Comparison of ENCODE assay signal across 19 cellular contexts in the genomic region with DNA sequence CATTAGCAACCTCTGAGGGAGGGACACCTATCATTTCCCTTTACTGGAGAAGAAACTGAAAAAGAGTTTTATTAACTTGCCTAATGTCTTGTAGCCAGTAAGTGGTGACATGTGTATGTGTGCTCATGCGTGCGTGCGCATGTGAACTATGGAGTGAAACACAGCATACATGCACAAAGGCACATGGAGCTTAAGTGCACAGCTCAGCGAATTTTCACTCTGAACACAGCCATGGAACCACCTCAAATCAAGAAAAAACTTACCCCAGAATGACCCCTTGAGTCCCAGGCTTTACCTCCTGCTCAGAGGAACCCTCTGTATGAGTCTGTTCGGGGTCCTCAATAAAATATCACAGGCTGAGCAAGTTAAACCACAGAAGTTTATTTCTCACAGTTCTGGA.
A peak's percentile ranks its signal among the peaks of the same experiment; 100 is the strongest.
DNase-seq lines count a peak whose midpoint lies in the region; ATAC-seq, FAIRE-seq and TF ChIP-seq lines count a peak whose summit lies in the region.
"Had no signal": no experiment of that assay in that cellular context is flagged by ENCODE, and none has a peak within 500 bp of the region (broad histone marks: within the 10 kb centered on the region; RNA-seq: fewer than 3 reads in every experiment).

No MANE protein-coding gene starts in this region.

- no peak overlapping the region for H4K5ac ChIP-seq in IMR-90 (ENCODE audit: low read depth, low read length)

- H3K36me3 ChIP-seq in IMR-90 (ENCODE audit: control insufficient read depth, insufficient read depth, low read length): no peaks in the 10 kb centered on the region
- no peaks in the 10 kb centered on the region for H3K36me3 ChIP-seq in esophagus muscularis mucosa
- H3K36me3 ChIP-seq: BLaER1 had no signal

- H2AK9ac ChIP-seq in IMR-90 (replicated peaks; ENCODE audit: low read depth, low read length, poor library complexity): no peak overlapping the region

- no peak overlapping the region for H3K23ac ChIP-seq in IMR-90 (ENCODE audit: low read depth, low read length)

- CTCF ChIA-PET in A549 (lab: Yijun Ruan, JAX) (interaction anchor here (0.7 kb wide), 1 partner anchor 555 kb away, joined by 3 read pairs; no protein-coding TSS in a partner anchor), IMR-90 (lab: Yijun Ruan, JAX) (no interaction called here)

- TF ChIP-seq EP300 in A549 (IDR thresholded peaks at IDR 0.05) (no peak), esophagus muscularis mucosa (IDR thresholded peaks at IDR 0.05) (no peak)

- TF ChIP-seq RAD21 in A549 (conservative IDR thresholded peaks at IDR 0.05 in 1 of 2, IDR thresholded peaks at IDR 0.05 in 1 of 2): no peak
- TF ChIP-seq RAD21 in IMR-90 (IDR thresholded peaks at IDR 0.05; ENCODE audit: low read length): no peak

- no peak overlapping the region for H2BK15ac ChIP-seq in IMR-90 (ENCODE audit: low read depth, low read length)

- H3K4me1 ChIP-seq in A549: no peaks in the 10 kb centered on the region
- H3K4me1 ChIP-seq in IMR-90 (ENCODE audit: control insufficient read depth, insufficient read depth, low read length): no peaks in the 10 kb centered on the region
- no peaks in the 10 kb centered on the region for H3K4me1 ChIP-seq in esophagus muscularis mucosa

- no peak overlapping the region for H3K56ac ChIP-seq in IMR-90 (ENCODE audit: extremely low read depth, insufficient read depth, low read length)

- BruUV-seq in IMR-90 (replicated peaks; lab: Mats Ljungman, UMichigan): no TSS peak

- no peak for TF ChIP-seq POLR2A in A549 (IDR thresholded peaks at IDR 0.05; ENCODE audit: low read length)
- no peak for TF ChIP-seq POLR2A in IMR-90 (IDR thresholded peaks at IDR 0.05; ENCODE audit: low read depth, low read length)
- no peak for TF ChIP-seq POLR2A in esophagus muscularis mucosa (IDR thresholded peaks at IDR 0.05; ENCODE audit: low read depth)

- H3K9me1 ChIP-seq in IMR-90 (ENCODE audit: insufficient read depth, low read length): no peaks in the 10 kb centered on the region

- no peak overlapping the region for H3K14ac ChIP-seq in IMR-90 (replicated peaks; ENCODE audit: low read depth, low read length)

- H3K27ac ChIP-seq in A549: no peak overlapping the region
- H3K27ac ChIP-seq in IMR-90 (ENCODE audit: insufficient read depth, low read length): no peak overlapping the region
- H3K27ac ChIP-seq in esophagus muscularis mucosa (replicated peaks in 1 of 4): no peak overlapping the region
- H3K27ac ChIP-seq: BLaER1, C4-2B, GM23248 had no signal

- no peaks in the 10 kb centered on the region for H3K9me3 ChIP-seq in A549
- peaks cover 17% of the 10 kb centered on the region; the same call in 1 of the 2 replicates for H3K9me3 ChIP-seq in IMR-90 (ENCODE audit: control insufficient read depth, insufficient read depth, low read length)
- no peaks in the 10 kb centered on the region for H3K9me3 ChIP-seq in esophagus muscularis mucosa

- no peak overlapping the region for H2BK20ac ChIP-seq in IMR-90 (ENCODE audit: low read depth, low read length)

- 56% methylated on average over 5 of the region's 5 CpGs for WGBS in A549 (ENCODE audit: missing lambda C conversion rate)
- WGBS in IMR-90 (ENCODE audit: extremely low coverage in 2 of 2, insufficient read length in 1 of 2), 2 experiments: 0% methylated on average over 1 of the region's 5 CpGs; no CpG with 5 or more reads in 1 of the 2 experiments
- WGBS in esophagus muscularis mucosa: 81% methylated on average over 5 of the region's 5 CpGs

- FAIRE-seq in A549 (lab: Jason Lieb, UNC): no peak
- FAIRE-seq: G401.6, GM12892, GM19239, H1 had no signal

- no peak overlapping the region for H3K4me3 ChIP-seq in A549
- no peak overlapping the region for H3K4me3 ChIP-seq in IMR-90 (ENCODE audit: insufficient read depth, low read depth, low read length)
- H3K4me3 ChIP-seq in esophagus muscularis mucosa: no peak overlapping the region
- H3K4me3 ChIP-seq: BLaER1, GM23248 had no signal

- ATAC-seq in A549 (no peak), IMR-90 (ENCODE audit: low read depth) (no peak), GM18867 (IDR thresholded peaks at IDR 0.05; ENCODE audit: unreplicated experiment) (no peak)

- in situ Hi-C loops in IMR-90 (cut with MboI; ENCODE audit: low sequenced_read_pairs): no loop called here

- H3K4ac ChIP-seq in IMR-90 (ENCODE audit: low read depth, low read length): no peak overlapping the region

- POLR2A ChIA-PET in A549 (lab: Yijun Ruan, JAX): no interaction called here
- POLR2A ChIA-PET in IMR-90 (lab: Charles Lee; ENCODE audit: unreplicated experiment): interaction anchor here (0.6 kb wide), 1 partner anchor 13 kb away, joined by 12 read pairs; no protein-coding TSS in a partner anchor

- no peak overlapping the region for H2BK120ac ChIP-seq in IMR-90 (ENCODE audit: low read depth, low read length)

- H3K27me3 ChIP-seq in IMR-90 (ENCODE audit: control insufficient read depth, insufficient read depth, low read length) (no peaks in the 10 kb centered on the region), esophagus muscularis mucosa (no peaks in the 10 kb centered on the region)
- H3K27me3 ChIP-seq: BLaER1 had no signal

- no peak overlapping the region for H2AFZ ChIP-seq in IMR-90 (replicated peaks; ENCODE audit: low read length, poor library complexity)
- H2AFZ ChIP-seq: GM23248 had no signal

- H2BK5ac ChIP-seq in IMR-90 (ENCODE audit: low read depth, low read length, poor library complexity, severe bottlenecking): no peak overlapping the region

- no peak overlapping the region for H3K18ac ChIP-seq in IMR-90 (ENCODE audit: low read depth, low read length)

- DNase-seq in A549 (ENCODE audit: low read depth in 1 of 2, low spot score in 1 of 2) (no peak), D341Med (ENCODE audit: low spot score) (peak; percentile 0), IMR-90 (no peak), esophagus muscularis mucosa (ENCODE audit: extremely low spot score) (peak; percentile 37), cerebellar cortex (ENCODE audit: low spot score) (no peak)
- DNase-seq: CD4-positive, CD25-positive, alpha-beta regulatory T cell; CD8-positive, alpha-beta memory T cell; DMS53; DMS79 treated with DMSO at 0.1 percent for 48 hours; GM23248; H7; HCEC 1CT had no signal

- no peak overlapping the region for H2AK5ac ChIP-seq in IMR-90 (ENCODE audit: low read depth, low read length)

- dilution Hi-C loops in IMR-90 (cut with HindIII; ENCODE audit: low sequenced_read_pairs, unreplicated experiment): no loop called here

- intact Hi-C loops in IMR-90 (cut with micrococcal nuclease): no loop called here
- intact Hi-C loops in esophagus muscularis mucosa (cut with DNase I): no loop called here

- H3K9ac ChIP-seq in IMR-90 (ENCODE audit: low read depth, low read length): no peak overlapping the region
- H3K9ac ChIP-seq: BLaER1, GM23248 had no signal

- H4K91ac ChIP-seq in IMR-90 (ENCODE audit: insufficient read depth, low read depth, low read length): no peak overlapping the region

- H3K4me2 ChIP-seq in A549 (no peak overlapping the region), IMR-90 (ENCODE audit: low read depth, low read length) (no peak overlapping the region)
- H3K4me2 ChIP-seq: BLaER1 had no signal

- no peak overlapping the region for H4K8ac ChIP-seq in IMR-90 (ENCODE audit: low read depth in 2 of 2, low read length in 2 of 2)

- H4K20me1 ChIP-seq in IMR-90 (ENCODE audit: insufficient read depth, low read length): no peaks in the 10 kb centered on the region
- H4K20me1 ChIP-seq: BLaER1 had no signal

- TF ChIP-seq CTCF in A549 (IDR thresholded peaks at IDR 0.05) (no peak), IMR-90 (conservative IDR thresholded peaks at IDR 0.05; ENCODE audit: low read depth, low read length) (no peak), esophagus muscularis mucosa (IDR thresholded peaks at IDR 0.05) (no peak)

- no peaks in the 10 kb centered on the region for H3K79me1 ChIP-seq in IMR-90 (ENCODE audit: low read depth in 1 of 2, low read length in 2 of 2)

TF ChIP-seq in A549, 52 proteins besides CTCF, POLR2A, EP300 and RAD21 (continues in another document):
- TF ChIP-seq MAFK (IDR thresholded peaks at IDR 0.05; ENCODE audit: partially characterized antibody): peak; percentile 28

TF ChIP-seq in IMR-90, 13 proteins besides CTCF, POLR2A, EP300 and RAD21:
- TF ChIP-seq FOS (IDR thresholded peaks at IDR 0.05; ENCODE audit: low read depth, low read length): no peak
- 0 out of 2 replicates have a peak, but pooled peaks have one; percentile 27 for TF ChIP-seq MAFK (IDR thresholded peaks at IDR 0.05; ENCODE audit: low read depth, low read length)
- TF ChIP-seq SMC3 (IDR thresholded peaks at IDR 0.05; ENCODE audit: low read depth, low read length): no peak

Comparison
In these comparisons a context has a peak if more than half of its experiments do, and no peak if none do; other contexts are left out.
1. DNase-seq: peak in D341Med (single experiment) and esophagus muscularis mucosa (single experiment); none in A549 (0 of 2), IMR-90 (single experiment) and cerebellar cortex (single experiment).